1 cellular context compared by ENCODE assay signal in the genomic region with DNA sequence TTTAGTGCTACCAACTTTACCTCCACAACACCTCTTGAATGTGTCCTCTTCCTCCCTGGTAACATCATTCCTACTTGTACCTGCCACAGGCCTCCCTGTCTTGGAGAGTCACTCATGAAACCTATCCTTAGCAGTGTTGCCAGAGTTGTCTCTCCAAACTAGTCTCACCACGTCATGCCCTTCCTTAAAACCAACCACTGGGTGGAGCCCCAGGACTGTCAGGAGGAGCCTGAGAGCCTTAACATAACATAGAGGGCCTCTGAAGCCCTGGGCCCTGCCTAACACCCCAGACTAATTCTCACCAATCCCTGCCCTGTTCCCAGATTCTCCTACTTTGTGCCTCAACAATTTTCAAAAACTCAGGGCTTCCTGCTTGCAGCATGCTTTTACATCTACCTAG.
TF ChIP-seq lines count a peak whose summit lies in the region.

No MANE protein-coding gene starts in this region.

TF ChIP-seq in liver, 16 proteins besides CTCF, POLR2A, EP300 and RAD21 (continued from another document):
- TF ChIP-seq ZBTB33 (IDR thresholded peaks at IDR 0.05) (no peak), FOXA1 (IDR thresholded peaks at IDR 0.05) (no peak), RXRA (IDR thresholded peaks at IDR 0.05) (no peak), GABPA (IDR thresholded peaks at IDR 0.05 in 1 of 2, conservative IDR thresholded peaks at IDR 0.05 in 1 of 2) (no peak), JUND (IDR thresholded peaks at IDR 0.05) (no peak), EGR1 (IDR thresholded peaks at IDR 0.05; ENCODE audit: low read depth in 2 of 2) (no peak), ATF3 (IDR thresholded peaks at IDR 0.05) (no peak), MAX (IDR thresholded peaks at IDR 0.05) (no peak), FOXA2 (IDR thresholded peaks at IDR 0.05) (no peak), SP1 (IDR thresholded peaks at IDR 0.05) (no peak)
